ENCODE assay signal across 13 cellular contexts in the genomic region with DNA sequence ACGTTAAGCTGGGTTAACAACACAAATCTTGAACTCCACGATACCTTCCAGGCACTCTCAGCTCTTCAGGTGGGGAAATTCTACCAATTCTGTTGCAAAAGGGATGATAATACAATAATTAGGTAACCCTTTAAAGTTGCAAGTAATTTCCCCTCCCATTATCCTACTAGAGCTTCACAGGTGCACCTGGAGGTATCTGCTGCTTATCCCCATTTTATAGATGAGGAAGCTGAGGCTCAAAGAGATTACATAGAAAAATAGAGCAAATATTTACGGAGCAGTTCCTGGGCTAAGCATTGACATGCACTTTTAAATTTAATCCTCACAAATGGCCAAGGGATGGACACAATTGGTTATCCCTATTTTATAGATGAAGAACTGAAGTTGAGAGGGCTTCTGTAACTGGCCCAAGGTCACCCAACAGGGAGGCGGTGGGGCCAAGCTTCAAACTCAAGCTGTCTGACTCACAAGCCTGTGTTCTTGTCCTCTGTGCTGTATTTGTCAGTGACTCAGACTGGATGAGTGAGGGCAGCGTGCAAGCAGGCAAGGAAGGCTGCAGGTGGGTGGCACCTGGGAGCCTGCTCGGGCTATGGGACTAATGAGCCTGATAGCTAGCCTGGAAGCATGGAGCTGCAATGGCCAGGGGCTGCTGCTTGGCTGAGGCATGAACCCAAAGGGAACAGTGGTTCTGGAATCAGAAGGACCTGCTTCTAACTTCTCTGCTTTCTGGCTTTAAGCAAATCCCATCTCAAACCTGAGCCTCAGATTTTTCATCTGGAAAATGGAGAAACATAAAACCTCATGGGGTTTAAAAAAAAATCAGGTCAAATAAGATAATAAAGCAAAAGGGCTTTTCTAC.
DNase-seq lines count a peak whose midpoint lies in the region; ATAC-seq and TF ChIP-seq lines count a peak whose summit lies in the region.
"Had no signal": no experiment of that assay in that cellular context is flagged by ENCODE, and none has a peak within 500 bp of the region (broad histone marks: within the 10 kb centered on the region; RNA-seq: fewer than 3 reads in every experiment).

No MANE protein-coding gene starts in this region.

- intact Hi-C loops in gastrocnemius medialis (cut with DNase I; ENCODE audit: low total_unique reads), result no loop called here
- intact Hi-C loops in vagina (cut with DNase I), result loop anchor here (10.0 kb wide), 1 partner anchor 146 kb away; no protein-coding TSS in a partner anchor
- intact Hi-C loops in CD8-positive, alpha-beta T cell (cut with DNase I, micrococcal nuclease), result no loop called here

- no peak overlapping the region for H3K27ac Mint-ChIP-seq in CD8-positive, alpha-beta T cell
- H3K27ac Mint-ChIP-seq: activated CD4-positive, alpha-beta T cell treated with anti-CD3 and anti-CD28 coated beads, Interleukin-2, amount 10 ng/mL, durations not matched to agents 7 days and 5 days; dendritic cell treated with granulocyte-macrophage colony-stimulating factor and Interleukin-4, amounts not matched to agents 40 ng/mL and 50 ng/mL, for 4 days had no signal

- in situ Hi-C loops in gastrocnemius medialis (cut with MboI; ENCODE audit: low sequenced_read_pairs in 4 of 4), result loop anchor here in 2 of 4 donors (5.0 kb wide), 1 partner anchor 148 kb away; no protein-coding TSS in a partner anchor

- no peaks in the 10 kb centered on the region for H3K9me3 Mint-ChIP-seq in CD8-positive, alpha-beta T cell
- H3K9me3 Mint-ChIP-seq: activated CD4-positive, alpha-beta T cell treated with anti-CD3 and anti-CD28 coated beads, Interleukin-2, amount 10 ng/mL, durations not matched to agents 7 days and 5 days; dendritic cell treated with granulocyte-macrophage colony-stimulating factor and Interleukin-4, amounts not matched to agents 40 ng/mL and 50 ng/mL, for 4 days had no signal

- ATAC-seq in RWPE2 (ENCODE audit: low read depth) (peak; percentile 96), gastrocnemius medialis (peak; percentile 45 to 48), omental fat pad (ENCODE audit: low FRiP score) (no peak)
- ATAC-seq in CD8-positive, alpha-beta T cell, result no peak

- H3K36me3 ChIP-seq in RWPE2 (ENCODE audit: low read depth) (no peaks in the 10 kb centered on the region), gastrocnemius medialis (peaks cover 0 to 45% of the 10 kb centered on the region in 2 donors), vagina (peaks cover 0 to 7% of the 10 kb centered on the region in 2 donors)
- H3K36me3 ChIP-seq in CD8-positive, alpha-beta T cell (ENCODE audit: insufficient read depth, low read length), result peaks cover 7% of the 10 kb centered on the region

- H3K36me3 Mint-ChIP-seq in CD8-positive, alpha-beta T cell, result peaks cover 54% of the 10 kb centered on the region

- CTCF ChIA-PET in CD8-positive, alpha-beta T cell (lab: Charles Lee), result interaction anchor here (1.0 to 5.3 kb wide), 5 partner anchors 11 to 203 kb away, joined by 4 to 31 read pairs (median 6); no protein-coding TSS in a partner anchor

- peak overlapping the region; percentile 25 for H3K27ac ChIP-seq in RWPE2 (ENCODE audit: poor library complexity, severe bottlenecking)
- H3K27ac ChIP-seq in gastrocnemius medialis, result peak overlapping the region in 3 of 4 donors; percentile 35 to 50 (median 46)
- H3K27ac ChIP-seq in vagina, result no peak overlapping the region
- no peak overlapping the region for H3K27ac ChIP-seq in CD8-positive, alpha-beta T cell (ENCODE audit: low read depth, low read length)

- no peaks in the 10 kb centered on the region for H3K4me1 Mint-ChIP-seq in CD8-positive, alpha-beta T cell (ENCODE audit: low read depth)
- H3K4me1 Mint-ChIP-seq: activated CD4-positive, alpha-beta T cell treated with anti-CD3 and anti-CD28 coated beads, Interleukin-2, amount 10 ng/mL, durations not matched to agents 7 days and 5 days had no signal

- POLR2A ChIA-PET in CD8-positive, alpha-beta T cell (lab: Charles Lee), result no interaction called here

- no peaks in the 10 kb centered on the region for H3K27me3 Mint-ChIP-seq in CD8-positive, alpha-beta T cell (ENCODE audit: low read depth)
- H3K27me3 Mint-ChIP-seq: activated CD4-positive, alpha-beta T cell treated with anti-CD3 and anti-CD28 coated beads, Interleukin-2, amount 10 ng/mL, durations not matched to agents 7 days and 5 days; dendritic cell treated with granulocyte-macrophage colony-stimulating factor and Interleukin-4, amounts not matched to agents 40 ng/mL and 50 ng/mL, for 4 days had no signal

- H3K4me1 ChIP-seq in RWPE2 (ENCODE audit: insufficient read depth, poor library complexity, severe bottlenecking) (peaks cover 9% of the 10 kb centered on the region), gastrocnemius medialis (peaks cover 0 to 21% of the 10 kb centered on the region in 2 donors), vagina (no peaks in the 10 kb centered on the region)
- H3K4me1 ChIP-seq in CD8-positive, alpha-beta T cell (ENCODE audit: insufficient read depth, low read length), result no peaks in the 10 kb centered on the region

- H3K4me3 ChIP-seq in RWPE2 (ENCODE audit: severe bottlenecking) (no peak overlapping the region), fibroblast of the aortic adventitia (ENCODE audit: low read depth, low read length) (no peak overlapping the region), gastrocnemius medialis (no peak overlapping the region), vagina (no peak overlapping the region)
- H3K4me3 ChIP-seq in CD8-positive, alpha-beta T cell (ENCODE audit: low read depth, low read length), result no peak overlapping the region

- H3K9me3 ChIP-seq in RWPE2 (ENCODE audit: severe bottlenecking) (no peaks in the 10 kb centered on the region), gastrocnemius medialis (no peaks in the 10 kb centered on the region), vagina (no peaks in the 10 kb centered on the region)
- no peaks in the 10 kb centered on the region for H3K9me3 ChIP-seq in CD8-positive, alpha-beta T cell (ENCODE audit: low read length)

- DNase-seq in HCEC 1CT (peak; percentile 77), RWPE2 (ENCODE audit: low spot score) (no peak), fibroblast of the aortic adventitia (ENCODE audit: low read depth) (peak; percentile 22), gastrocnemius medialis (no peak), omental fat pad (ENCODE audit: low spot score) (no peak), middle frontal gyrus (ENCODE audit: extremely low spot score, low spot score) (no peak), vagina (ENCODE audit: extremely low spot score in 2 of 2) (no peak)
- DNase-seq in CD8-positive, alpha-beta T cell, result no peak
- DNase-seq: activated CD4-positive, alpha-beta T cell treated with anti-CD3 and anti-CD28 coated beads, Interleukin-2, amount 10 ng/mL, durations not matched to agents 7 days and 5 days; DMS 273 treated with DMSO at 0.1 percent for 48 hours; NCI-H1092 treated with DMSO at 0.1 percent for 48 hours; SW 1271 had no signal

- TF ChIP-seq POLR2A in gastrocnemius medialis (IDR thresholded peaks at IDR 0.05) (no peak), vagina (IDR thresholded peaks at IDR 0.05) (no peak)

- H3K27me3 ChIP-seq in RWPE2 (ENCODE audit: insufficient read depth, poor library complexity, severe bottlenecking) (no peaks in the 10 kb centered on the region), gastrocnemius medialis (no peaks in the 10 kb centered on the region), vagina (no peaks in the 10 kb centered on the region)
- H3K27me3 ChIP-seq in CD8-positive, alpha-beta T cell (ENCODE audit: insufficient read depth, low read length), result no peaks in the 10 kb centered on the region

- peak; percentile 6 for TF ChIP-seq CTCF in RWPE2 (IDR thresholded peaks at IDR 0.05; ENCODE audit: poor library complexity, severe bottlenecking)
- TF ChIP-seq CTCF in fibroblast of the aortic adventitia (IDR thresholded peaks at IDR 0.05; ENCODE audit: insufficient read depth, low read length), result no peak
- TF ChIP-seq CTCF in gastrocnemius medialis (IDR thresholded peaks at IDR 0.05 in 4 of 5, conservative IDR thresholded peaks at IDR 0.05 in 1 of 5), result no peak
- no peak for TF ChIP-seq CTCF in omental fat pad (IDR thresholded peaks at IDR 0.05)
- TF ChIP-seq CTCF in vagina (IDR thresholded peaks at IDR 0.05), result no peak
- no peak for TF ChIP-seq CTCF in CD8-positive, alpha-beta T cell (IDR thresholded peaks at IDR 0.05)

- H3K4me3 Mint-ChIP-seq in CD8-positive, alpha-beta T cell, result no peak overlapping the region
- H3K4me3 Mint-ChIP-seq: activated CD4-positive, alpha-beta T cell treated with anti-CD3 and anti-CD28 coated beads, Interleukin-2, amount 10 ng/mL, durations not matched to agents 7 days and 5 days; dendritic cell treated with granulocyte-macrophage colony-stimulating factor and Interleukin-4, amounts not matched to agents 40 ng/mL and 50 ng/mL, for 4 days had no signal

Comparison
In these comparisons a context has a peak if more than half of its experiments do, and no peak if none do; other contexts are left out.
1. DNase-seq: peak in HCEC 1CT (single experiment) and fibroblast of the aortic adventitia (single experiment); none in RWPE2 (single experiment), gastrocnemius medialis (0 of 2), omental fat pad (single experiment), middle frontal gyrus (single experiment), vagina (0 of 2) and CD8-positive, alpha-beta T cell (0 of 7).
2. ATAC-seq: peak in RWPE2 (single experiment) and gastrocnemius medialis (2 of 2); none in omental fat pad (single experiment) and CD8-positive, alpha-beta T cell (single experiment).
3. H3K27ac ChIP-seq: peak in RWPE2 (single experiment) and gastrocnemius medialis (3 of 4); none in vagina (single experiment) and CD8-positive, alpha-beta T cell (single experiment).